ENCODE assay signal across 8 cellular contexts in genomic region chr12:55817352-55818139, GRCh38. TPM values are rescaled to one million over a fixed set of nuclear protein-coding genes. Genes with fewer than 3 reads are reported as not detected.
DNase-seq lines count a peak whose midpoint lies in the region; ATAC-seq and TF ChIP-seq lines count a peak whose summit lies in the region.

Gene ORMDL2, plus strand, starts transcription at chr12:55818041. Its CDS starts 959 bp downstream, at chr12:55819000.
Gene SARNP, minus strand, starts transcription at chr12:55817724. Its CDS starts 23 bp downstream, at chr12:55817701.

- ATAC-seq in GM18517 (IDR thresholded peaks at IDR 0.05; ENCODE audit: unreplicated experiment): peak; percentile 97
- ATAC-seq in HG03039 (IDR thresholded peaks at IDR 0.05; ENCODE audit: unreplicated experiment): peak; percentile 97

- no peaks in the 10 kb centered on the region for H3K27me3 ChIP-seq in hepatocyte

- H3K36me3 ChIP-seq in hepatocyte (replicated peaks; ENCODE audit: insufficient read depth, low read depth): no peaks in the 10 kb centered on the region

- peaks cover 62% of the 10 kb centered on the region for H3K79me2 ChIP-seq in hepatocyte

- peak within 1 kb of the TSS; percentile 87 for H3K4me2 ChIP-seq in hepatocyte

- peaks cover 43% of the 10 kb centered on the region for H4K20me1 ChIP-seq in hepatocyte (ENCODE audit: insufficient read depth, poor library complexity, severe bottlenecking)

- peaks cover 8% of the 10 kb centered on the region for H3K4me1 ChIP-seq in hepatocyte (ENCODE audit: insufficient read depth)

- H3K4me3 ChIP-seq in hepatocyte: peak within 1 kb of the TSS; percentile 70

- peak within 1 kb of the TSS; percentile 62 for H2AFZ ChIP-seq in hepatocyte

- H3K27ac ChIP-seq in hepatocyte: peak within 1 kb of the TSS; percentile 90

- under 1% methylated on average over 38 of the region's 38 CpGs for WGBS in hepatocyte (ENCODE audit: low lambda C conversion rate, missing lambda C conversion rate)

- H3K9me2 ChIP-seq in hepatocyte (replicated peaks; ENCODE audit: insufficient read depth): no peaks in the 10 kb centered on the region

- no peaks in the 10 kb centered on the region for H3K9me3 ChIP-seq in hepatocyte (ENCODE audit: low read depth)

- peak; percentile 99 to 100 for DNase-seq in NCI-H2081 (lab: John Stamatoyannopoulos, UW)
- peak; percentile 98 for DNase-seq in T1000 (lab: John Stamatoyannopoulos, UW)
- peak; percentile 100 for DNase-seq in astrocyte of the hippocampus (ENCODE audit: low read depth, low spot score)
- peak; percentile 99 for DNase-seq in hepatocyte (ENCODE audit: low spot score)
- peak; percentile 100 for DNase-seq in renal cortical epithelial cell (ENCODE audit: low read depth)
- DNase-seq in cortex of kidney (lab: John Stamatoyannopoulos, UW): no peak

- no peak for TF ChIP-seq CTCF in hepatocyte (IDR thresholded peaks at IDR 0.05; ENCODE audit: poor library complexity)

RNA-seq across cellular contexts. Expression of gene ORMDL2, which starts in this region (rescaled TPM):
- total RNA-seq in hepatocyte (28.6 and 34.2 TPM in 2 replicates), renal cortical epithelial cell (35.5 and 67.0 TPM in 2 replicates)
- polyA plus RNA-seq in hepatocyte: 93.0 and 106 TPM in 2 replicates

RNA-seq across cellular contexts. Expression of gene SARNP, which starts in this region (rescaled TPM):
- total RNA-seq in hepatocyte (84.2 and 118 TPM in 2 replicates), renal cortical epithelial cell (123 and 141 TPM in 2 replicates)
- 103 and 117 TPM in 2 replicates for polyA plus RNA-seq in hepatocyte
